Comparison of ENCODE assay signal across 20 cellular contexts in genomic region chr1:245026252-245026651, GRCh38.
A peak's percentile ranks its signal among the peaks of the same experiment; 100 is the strongest.
DNase-seq lines count a peak whose midpoint lies in the region; ATAC-seq, FAIRE-seq and TF ChIP-seq lines count a peak whose summit lies in the region.
"Had no signal": no experiment of that assay in that cellular context is flagged by ENCODE, and none has a peak within 500 bp of the region (broad histone marks: within the 10 kb centered on the region; RNA-seq: fewer than 3 reads in every experiment).

No MANE protein-coding gene starts in this region.

- ATAC-seq in GM21786 (IDR thresholded peaks at IDR 0.05; ENCODE audit: unreplicated experiment), result no peak
- ATAC-seq in HG03135 (IDR thresholded peaks at IDR 0.05; ENCODE audit: unreplicated experiment), result no peak
- ATAC-seq: HCT116 had no signal

- peak; percentile 44 for FAIRE-seq in D721Med (lab: Jason Lieb, UNC)
- FAIRE-seq: GM12892, GM18507 had no signal

- TF ChIP-seq POLR2A in erythroblast (IDR thresholded peaks at IDR 0.05; ENCODE audit: low read length), result no peak

- DNase-seq in D721Med (ENCODE audit: insufficient read length, low spot score) (no peak), OCI-M1 (lab: John Stamatoyannopoulos, UW) (peak; percentile 58), erythroblast (lab: John Stamatoyannopoulos, UW) (peak; percentile 10 to 29)
- no peak for DNase-seq in stimulated activated CD4-positive, alpha-beta T cell treated with anti-CD3 and anti-CD28 coated beads, Interleukin-2, amount 100 ng/mL, for 48 hours
- DNase-seq: ACHN; C1 segment of cervical spinal cord; CD4-positive, CD25-positive, alpha-beta regulatory T cell; CD8-positive, alpha-beta memory T cell; COR-L47; DMS79; GDM1; GOT3; H7; HFFc6; KBM-7 had no signal

- TF ChIP-seq CTCF in D721Med (IDR thresholded peaks at IDR 0.05; ENCODE audit: insufficient read depth, missing control alignments), result no peak

Comparison
In these comparisons a context has a peak if more than half of its experiments do, and no peak if none do; other contexts are left out.
1. DNase-seq: peak in OCI-M1 (single experiment) and erythroblast (2 of 2); none in D721Med (single experiment) and stimulated activated CD4-positive, alpha-beta T cell treated with anti-CD3 and anti-CD28 coated beads, Interleukin-2, amount 100 ng/mL, for 48 hours (0 of 2).